In the genomic region with DNA sequence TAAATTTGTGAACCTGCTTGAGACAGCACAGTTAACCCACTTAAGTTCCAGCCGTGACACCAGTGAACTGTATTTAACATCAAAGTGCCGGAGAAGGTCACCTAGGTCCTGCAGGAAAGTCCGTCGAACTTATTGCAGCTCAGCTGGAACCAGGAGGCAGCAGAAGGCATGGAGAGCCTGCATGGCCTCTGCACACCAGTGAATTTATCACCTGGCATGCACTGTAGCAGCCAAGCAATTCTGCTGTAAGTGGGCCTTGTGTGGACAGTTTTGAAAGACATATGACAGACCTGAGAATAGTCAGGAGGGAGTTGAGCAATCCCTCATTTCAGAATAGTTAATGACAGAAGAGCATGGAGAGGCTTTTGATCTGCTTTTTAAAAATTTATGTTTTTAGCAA, we compare ENCODE assay signal across 15 cellular contexts.
DNase-seq lines count a peak whose midpoint lies in the region; ATAC-seq and TF ChIP-seq lines count a peak whose summit lies in the region.
"Had no signal": no experiment of that assay in that cellular context is flagged by ENCODE, and none has a peak within 500 bp of the region (broad histone marks: within the 10 kb centered on the region; RNA-seq: fewer than 3 reads in every experiment).

No MANE protein-coding gene starts in this region.

- peaks cover 64% of the 10 kb centered on the region for H3K4me1 Mint-ChIP-seq in nephron
- H3K4me1 Mint-ChIP-seq: B cell had no signal

- no peak for DNase-seq in Right ventricle myocardium superior
- no peak for DNase-seq in right atrium auricular region (ENCODE audit: low spot score)
- DNase-seq in thoracic aorta (ENCODE audit: low spot score), result no peak
- no peak for DNase-seq in stimulated activated CD4-positive, alpha-beta T cell treated with anti-CD3 and anti-CD28 coated beads, Interleukin-12 subunit alpha, Interleukin-12 subunit beta, amount 100 ng/mL, for 4 hours
- no peak for DNase-seq in sciatic nerve (ENCODE audit: low spot score)
- DNase-seq: Calu3; CD8-positive, alpha-beta T cell; DMS79 treated with DMSO at 0.1 percent for 48 hours; GF-D8; HCEC 1CT had no signal

- H3K27me3 ChIP-seq in right atrium auricular region (no peaks in the 10 kb centered on the region), thoracic aorta (replicated peaks; ENCODE audit: insufficient read depth) (no peaks in the 10 kb centered on the region)
- H3K27me3 ChIP-seq: BLaER1 treated with 17β-estradiol and CSF1 and Interleukin-3, amounts not matched to agents 10 nM and 100 nM had no signal

- H3K9me3 ChIP-seq in right atrium auricular region (no peaks in the 10 kb centered on the region), thoracic aorta (no peaks in the 10 kb centered on the region)

- H3K27me3 Mint-ChIP-seq in nephron (ENCODE audit: low read depth), result no peaks in the 10 kb centered on the region
- H3K27me3 Mint-ChIP-seq: B cell had no signal

- no peak overlapping the region for H3K4me3 Mint-ChIP-seq in nephron
- H3K4me3 Mint-ChIP-seq: B cell; CD8-positive, alpha-beta T cell; GM23338 had no signal

- peaks cover 4% of the 10 kb centered on the region for H3K36me3 Mint-ChIP-seq in nephron (ENCODE audit: low read depth)
- H3K36me3 Mint-ChIP-seq: CD8-positive, alpha-beta T cell had no signal

- no peaks in the 10 kb centered on the region for H3K9me3 Mint-ChIP-seq in nephron
- H3K9me3 Mint-ChIP-seq: CD8-positive, alpha-beta T cell; GM23338 had no signal

- no peak for TF ChIP-seq CTCF in right atrium auricular region (IDR thresholded peaks at IDR 0.05)
- TF ChIP-seq CTCF in nephron (IDR thresholded peaks at IDR 0.05; ENCODE audit: unreplicated experiment in 3 of 3), result no peak
- no peak for TF ChIP-seq CTCF in thoracic aorta (IDR thresholded peaks at IDR 0.05)

- no peak overlapping the region for H3K27ac ChIP-seq in right atrium auricular region
- peak overlapping the region; percentile 68 to 81 for H3K27ac ChIP-seq in thoracic aorta
- H3K27ac ChIP-seq: BLaER1 treated with 17β-estradiol and CSF1 and Interleukin-3, amounts not matched to agents 10 nM and 100 nM; HL-60 had no signal

- peak overlapping the region in 2 of 3 experiments; percentile 4 to 27 for H3K27ac Mint-ChIP-seq in nephron
- H3K27ac Mint-ChIP-seq: B cell; CD8-positive, alpha-beta T cell; GM23338 had no signal

- H3K36me3 ChIP-seq in right atrium auricular region, result no peaks in the 10 kb centered on the region
- H3K36me3 ChIP-seq in thoracic aorta, result no peaks in the 10 kb centered on the region

- peaks cover 0 to 35% of the 10 kb centered on the region in 2 donors for H3K4me1 ChIP-seq in right atrium auricular region
- peaks cover 39 to 72% of the 10 kb centered on the region in 2 donors for H3K4me1 ChIP-seq in thoracic aorta (ENCODE audit: control insufficient read depth in 1 of 2, low read depth in 2 of 2)

- H3K4me3 ChIP-seq in right atrium auricular region (no peak overlapping the region), thoracic aorta (no peak overlapping the region)
- H3K4me3 ChIP-seq: BLaER1 treated with 17β-estradiol and CSF1 and Interleukin-3, amounts not matched to agents 10 nM and 100 nM; GM23338 had no signal

- ATAC-seq in Right ventricle myocardium superior (ENCODE audit: poor library complexity) (peak; percentile 73), thoracic aorta (ENCODE audit: insufficient number of reproducible peaks, low FRiP score, low read depth) (no peak), sciatic nerve (no peak)
- ATAC-seq: CD8-positive, alpha-beta T cell; GM23338 had no signal

- intact Hi-C loops in Right ventricle myocardium superior (cut with DNase I), result loop anchor here (10.0 kb wide), 1 partner anchor 100 kb away; no protein-coding TSS in a partner anchor
- intact Hi-C loops in sciatic nerve (cut with DNase I), result no loop called here

Comparison
In these comparisons a context has a peak if more than half of its experiments do, and no peak if none do; other contexts are left out.
1. H3K27ac ChIP-seq: peak in thoracic aorta (2 of 2); none in right atrium auricular region (0 of 2).